Comparison of ENCODE assay signal across 11 cellular contexts in genomic region chr12:99131761-99132199, GRCh38.
DNase-seq lines count a peak whose midpoint lies in the region; ATAC-seq, FAIRE-seq and TF ChIP-seq lines count a peak whose summit lies in the region.
"Had no signal": no experiment of that assay in that cellular context is flagged by ENCODE, and none has a peak within 500 bp of the region (broad histone marks: within the 10 kb centered on the region; RNA-seq: fewer than 3 reads in every experiment).

No MANE protein-coding gene starts in this region.

- peaks cover 3% of the 10 kb centered on the region for H3K36me3 Mint-ChIP-seq in neural crest cell (ENCODE audit: low read depth)

- peaks cover 44% of the 10 kb centered on the region for H3K4me1 Mint-ChIP-seq in neural crest cell

- no peak for TF ChIP-seq CTCF in neural crest cell (conservative IDR thresholded peaks at IDR 0.05)

- ATAC-seq in GM21528 (IDR thresholded peaks at IDR 0.05; ENCODE audit: low FRiP score, unreplicated experiment) (no peak), HG02970 (IDR thresholded peaks at IDR 0.05; ENCODE audit: low FRiP score, unreplicated experiment) (no peak)

- no peak for DNase-seq in GM18507 (ENCODE audit: extremely low spot score, insufficient read length, low read depth)
- DNase-seq in HT1080 (ENCODE audit: low read depth): peak; percentile 46
- DNase-seq in caudate nucleus (lab: John Stamatoyannopoulos, UW): peak in 47 of 61 donors; percentile 3 to 91 (median 57)
- peak; percentile 50 for DNase-seq in neural crest cell (ENCODE audit: low read depth, low spot score)
- DNase-seq in NCI-H1694 treated with DMSO at 0.1 percent for 48 hours (lab: John Stamatoyannopoulos, UW): no peak
- DNase-seq in stimulated activated CD4-positive, alpha-beta T cell treated with anti-CD3 and anti-CD28 coated beads, Interleukin-2, amount 100 ng/mL, for 24 hours: no peak

- no peak overlapping the region for H3K27ac Mint-ChIP-seq in neural crest cell (ENCODE audit: unreplicated experiment)
- H3K27ac Mint-ChIP-seq: T-helper 2 cell treated with Interferon-gamma antibody and Interleukin-4, amounts not matched to agents 5 μg/mL and 100 μg/mL, for 36 hours had no signal

- H3K9me3 Mint-ChIP-seq in neural crest cell: no peaks in the 10 kb centered on the region
- H3K9me3 Mint-ChIP-seq: T-helper 2 cell treated with Interferon-gamma antibody and Interleukin-4, amounts not matched to agents 5 μg/mL and 100 μg/mL, for 36 hours had no signal

- H3K27ac ChIP-seq in caudate nucleus (ENCODE audit: low read depth, low read length): peak overlapping the region; percentile 32
- H3K27ac ChIP-seq: neutrophil, thoracic aorta had no signal

- peak; percentile 59 for FAIRE-seq in GM18507 (lab: Jason Lieb, UNC)

- no peaks in the 10 kb centered on the region for H3K27me3 Mint-ChIP-seq in neural crest cell (ENCODE audit: low read depth)

- H3K4me3 Mint-ChIP-seq in neural crest cell: no peak overlapping the region
- H3K4me3 Mint-ChIP-seq: T-helper 2 cell treated with Interferon-gamma antibody and Interleukin-4, amounts not matched to agents 5 μg/mL and 100 μg/mL, for 36 hours had no signal

Comparison
In these comparisons a context has a peak if more than half of its experiments do, and no peak if none do; other contexts are left out.
1. DNase-seq: peak in HT1080 (single experiment), caudate nucleus (47 of 61) and neural crest cell (single experiment); none in GM18507 (single experiment), NCI-H1694 treated with DMSO at 0.1 percent for 48 hours (single experiment) and stimulated activated CD4-positive, alpha-beta T cell treated with anti-CD3 and anti-CD28 coated beads, Interleukin-2, amount 100 ng/mL, for 24 hours (0 of 2).